Comparison of ENCODE assay signal across 8 cellular contexts in the genomic region with DNA sequence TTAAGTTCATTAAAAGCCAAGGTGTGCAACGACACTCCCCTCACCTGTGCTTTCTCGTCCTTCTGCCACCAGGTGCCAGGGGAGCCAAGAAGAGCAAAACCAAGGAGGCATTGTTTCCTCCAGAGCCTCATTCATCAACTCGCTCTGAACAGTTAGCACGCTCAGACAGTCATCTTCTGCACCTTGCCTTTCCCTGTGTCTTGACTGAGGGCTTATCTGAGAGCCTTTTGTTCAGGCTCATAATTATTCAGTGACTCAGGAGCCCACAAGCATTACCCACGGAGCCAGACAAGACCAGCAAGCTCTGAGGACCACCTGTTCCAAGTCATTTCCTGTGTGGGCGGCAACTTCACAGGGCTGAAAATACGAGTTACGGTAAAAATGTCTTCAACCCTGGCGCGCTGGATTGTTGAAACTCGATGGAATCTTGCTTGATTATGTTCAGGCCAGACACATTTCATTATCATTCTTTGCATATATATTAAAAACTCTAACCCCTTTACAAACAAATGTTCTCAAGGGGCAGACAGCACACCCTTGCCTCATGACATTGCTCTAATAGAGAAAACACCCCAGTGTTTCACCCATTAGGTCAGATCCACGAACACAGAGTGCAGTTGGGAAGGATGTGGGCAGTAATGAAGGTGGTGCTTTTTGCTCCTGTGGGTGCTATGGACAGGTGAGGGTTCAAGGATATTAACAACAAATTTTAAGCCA.
DNase-seq lines count a peak whose midpoint lies in the region; ATAC-seq and TF ChIP-seq lines count a peak whose summit lies in the region.

No MANE protein-coding gene starts in this region.

- TF ChIP-seq POLR2A in breast epithelium (IDR thresholded peaks at IDR 0.05): no peak

- H3K36me3 ChIP-seq in breast epithelium: no peaks in the 10 kb centered on the region

- no peaks in the 10 kb centered on the region for H3K9me3 ChIP-seq in breast epithelium

- no peaks in the 10 kb centered on the region for H3K27me3 ChIP-seq in breast epithelium

- DNase-seq in GM13976 (ENCODE audit: low spot score) (peak; percentile 50), T-helper 2 cell (peak in 3 of 5 experiments; percentile 21 to 29 (median 26)), breast epithelium (ENCODE audit: low spot score in 2 of 2) (peak in 1 of 2 donors; percentile 90), NCI-H446 treated with DMSO at 0.1 percent for 48 hours (lab: John Stamatoyannopoulos, UW) (no peak), DMS53 treated with DMSO at 0.1 percent for 48 hours (lab: John Stamatoyannopoulos, UW; ENCODE audit: unreplicated experiment) (no peak), NCI-H524 treated with DMSO at 0.1 percent for 48 hours (lab: John Stamatoyannopoulos, UW) (no peak)
- DNase-seq in stimulated activated CD4-positive, alpha-beta T cell treated with anti-CD3 and anti-CD28 coated beads, Interleukin-2, amount 100 ng/mL, for 48 hours: peak; percentile 58 to 61

- ATAC-seq in HG03196 (IDR thresholded peaks at IDR 0.05; ENCODE audit: unreplicated experiment): no peak

- in situ Hi-C loops in GM13976 (cut with MboI; ENCODE audit: low sequenced_read_pairs, unreplicated experiment): no loop called here

- H3K4me3 ChIP-seq in breast epithelium: no peak overlapping the region

- peaks cover 0 to 13% of the 10 kb centered on the region in 2 donors for H3K4me1 ChIP-seq in breast epithelium

- TF ChIP-seq CTCF in GM13976 (IDR thresholded peaks at IDR 0.05; ENCODE audit: borderline replicate concordance, control extremely low read depth, extremely low read depth, insufficient read depth, missing control alignments) (no peak), breast epithelium (IDR thresholded peaks at IDR 0.05) (peak in 1 of 3 donors; percentile 62)

- intact Hi-C loops in breast epithelium (cut with DNase I; ENCODE audit: low total_unique reads): no loop called here

- peak overlapping the region; percentile 75 to 79 for H3K27ac ChIP-seq in breast epithelium

Comparison
In these comparisons a context has a peak if more than half of its experiments do, and no peak if none do; other contexts are left out.
1. DNase-seq: peak in GM13976 (single experiment), T-helper 2 cell (3 of 5) and stimulated activated CD4-positive, alpha-beta T cell treated with anti-CD3 and anti-CD28 coated beads, Interleukin-2, amount 100 ng/mL, for 48 hours (2 of 2); none in NCI-H446 treated with DMSO at 0.1 percent for 48 hours (single experiment), DMS53 treated with DMSO at 0.1 percent for 48 hours (single experiment) and NCI-H524 treated with DMSO at 0.1 percent for 48 hours (single experiment).